ENCODE assay signal across 10 cellular contexts in the genomic region with DNA sequence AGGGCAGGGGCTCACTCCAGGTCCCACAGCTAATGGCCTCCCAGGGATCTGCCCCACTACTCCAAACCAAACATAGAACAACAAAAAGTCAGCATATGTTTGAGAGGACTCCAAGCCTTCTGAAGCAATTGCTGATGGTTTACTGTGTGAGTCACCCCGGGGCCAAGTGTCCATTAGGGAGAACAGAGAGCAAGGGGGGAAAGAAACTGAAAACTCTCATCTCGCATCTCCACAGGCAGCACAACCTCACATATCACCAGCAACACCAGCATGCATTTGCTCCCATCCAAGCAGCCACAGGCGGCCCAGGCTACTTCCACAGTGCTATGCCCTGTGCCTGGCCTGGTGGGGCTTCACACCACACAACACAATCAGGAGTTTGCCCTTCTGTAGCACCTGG. TPM values are rescaled to one million over a fixed set of nuclear protein-coding genes. Genes with fewer than 3 reads are reported as not detected.
DNase-seq lines count a peak whose midpoint lies in the region; ATAC-seq, FAIRE-seq and TF ChIP-seq lines count a peak whose summit lies in the region.
"Had no signal": no experiment of that assay in that cellular context is flagged by ENCODE, and none has a peak within 500 bp of the region (broad histone marks: within the 10 kb centered on the region; RNA-seq: fewer than 3 reads in every experiment).

No MANE protein-coding gene starts in this region.

- no peaks in the 10 kb centered on the region for H3K9me3 Mint-ChIP-seq in activated B cell treated with CpG ODN at 0.5 μM for 24 hours

- H3K4me3 ChIP-seq in left ventricle myocardium inferior: no peak overlapping the region
- no peak overlapping the region for H3K4me3 ChIP-seq in sigmoid colon
- H3K4me3 ChIP-seq in small intestine (ENCODE audit: low read depth in 1 of 2, low read length in 2 of 2): no peak overlapping the region
- H3K4me3 ChIP-seq: cardiac muscle cell had no signal

- TF ChIP-seq EP300 in sigmoid colon (IDR thresholded peaks at IDR 0.05): no peak

- POLR2A ChIA-PET in activated B cell treated with CpG ODN at 0.5 μM for 24 hours (lab: Charles Lee): interaction anchor here (0.6 to 7.7 kb wide), 5 partner anchors 10 to 81 kb away, joined by 3 to 84 read pairs (median 11); a partner anchor contains a TSS

- peak overlapping the region; percentile 94 for H3K27ac Mint-ChIP-seq in activated B cell treated with CpG ODN at 0.5 μM for 24 hours

- DNase-seq in GM03348 (ENCODE audit: low spot score): peak; percentile 39
- DNase-seq in activated B cell treated with CpG ODN at 0.5 μM for 24 hours: no peak
- DNase-seq in left ventricle myocardium inferior: no peak
- DNase-seq in sigmoid colon: no peak
- no peak for DNase-seq in small intestine

- TF ChIP-seq POLR2A in sigmoid colon (IDR thresholded peaks at IDR 0.05): no peak

- peaks cover 100% of the 10 kb centered on the region for H3K4me1 Mint-ChIP-seq in activated B cell treated with CpG ODN at 0.5 μM for 24 hours

- TF ChIP-seq CTCF in activated B cell treated with CpG ODN at 0.5 μM for 24 hours (IDR thresholded peaks at IDR 0.05): no peak
- no peak for TF ChIP-seq CTCF in left ventricle myocardium inferior (IDR thresholded peaks at IDR 0.05; ENCODE audit: borderline replicate concordance)
- no peak for TF ChIP-seq CTCF in sigmoid colon (IDR thresholded peaks at IDR 0.05)

- H3K36me3 ChIP-seq in left ventricle myocardium inferior: no peaks in the 10 kb centered on the region
- H3K36me3 ChIP-seq in sigmoid colon: peaks cover 0 to 22% (median 3%) of the 10 kb centered on the region in 4 donors
- no peaks in the 10 kb centered on the region for H3K36me3 ChIP-seq in small intestine (ENCODE audit: control insufficient read depth in 2 of 2, insufficient read depth in 2 of 2, low read length in 2 of 2)
- H3K36me3 ChIP-seq: cardiac muscle cell had no signal

- H3K36me3 Mint-ChIP-seq in activated B cell treated with CpG ODN at 0.5 μM for 24 hours (ENCODE audit: low read depth): peaks cover 56% of the 10 kb centered on the region

- 65 to 75% methylated on average over 3 of the region's 3 CpGs for WGBS in sigmoid colon, 2 donors
- 63 to 80% (median 76%) methylated on average over 3 of the region's 3 CpGs for WGBS in small intestine, 3 donors

- ATAC-seq in activated B cell treated with CpG ODN at 0.5 μM for 24 hours (ENCODE audit: low read depth) (no peak), GM18868 (IDR thresholded peaks at IDR 0.05; ENCODE audit: unreplicated experiment) (no peak), GM21576 (IDR thresholded peaks at IDR 0.05; ENCODE audit: unreplicated experiment) (no peak), GM19467 (IDR thresholded peaks at IDR 0.05; ENCODE audit: unreplicated experiment) (no peak)

- CTCF ChIA-PET in activated B cell treated with CpG ODN at 0.5 μM for 24 hours (lab: Charles Lee): interaction anchor here (1.6 to 5.8 kb wide), 4 partner anchors 12 to 130 kb away, joined by 3 to 42 read pairs (median 17); no protein-coding TSS in a partner anchor

- H3K4me3 Mint-ChIP-seq in activated B cell treated with CpG ODN at 0.5 μM for 24 hours: peak overlapping the region; percentile 62

- H3K27ac ChIP-seq in left ventricle myocardium inferior (replicated peaks): peak overlapping the region; percentile 82
- H3K27ac ChIP-seq in sigmoid colon: peak overlapping the region; percentile 5 to 64 (median 49)
- H3K27ac ChIP-seq in small intestine (ENCODE audit: low read depth in 1 of 2, low read length in 1 of 2): peak overlapping the region in 1 of 2 donors; percentile 76
- H3K27ac ChIP-seq: cardiac muscle cell had no signal

- H3K4me1 ChIP-seq in left ventricle myocardium inferior (peaks cover 72% of the 10 kb centered on the region), sigmoid colon (peaks cover 0 to 44% (median 28%) of the 10 kb centered on the region in 4 donors), small intestine (ENCODE audit: control insufficient read depth in 2 of 2, insufficient read depth in 1 of 2, low read depth in 1 of 2, low read length in 1 of 2) (peaks cover 0 to 10% of the 10 kb centered on the region in 2 donors)

- intact Hi-C loops in activated B cell treated with CpG ODN at 0.5 μM for 24 hours (cut with micrococcal nuclease) (loop anchor here (1.0 to 5.0 kb wide), 4 partner anchors 9 to 321 kb away; no protein-coding TSS in a partner anchor), left ventricle myocardium inferior (cut with micrococcal nuclease) (no loop called here), sigmoid colon (cut with DNase I) (no loop called here)

- no peaks in the 10 kb centered on the region for H3K27me3 Mint-ChIP-seq in activated B cell treated with CpG ODN at 0.5 μM for 24 hours

- H3K9me3 ChIP-seq in left ventricle myocardium inferior (replicated peaks): no peaks in the 10 kb centered on the region
- H3K9me3 ChIP-seq in sigmoid colon: no peaks in the 10 kb centered on the region
- no peaks in the 10 kb centered on the region for H3K9me3 ChIP-seq in small intestine (ENCODE audit: control insufficient read depth, low read depth)

- H3K27me3 ChIP-seq in left ventricle myocardium inferior (ENCODE audit: low read depth): no peaks in the 10 kb centered on the region
- no peaks in the 10 kb centered on the region for H3K27me3 ChIP-seq in sigmoid colon
- no peaks in the 10 kb centered on the region for H3K27me3 ChIP-seq in small intestine (ENCODE audit: control insufficient read depth in 2 of 2, insufficient read depth in 2 of 2, low read length in 2 of 2)
- H3K27me3 ChIP-seq: cardiac muscle cell had no signal

- FAIRE-seq in small intestine (lab: Jason Lieb, UNC): no peak
- FAIRE-seq: G401.6 had no signal

RNA-seq across cellular contexts. Expression of a gene that starts 39.1 kb away (rescaled TPM):
- total RNA-seq in activated B cell treated with CpG ODN at 0.5 μM for 24 hours: 72.7 and 76.1 TPM in 2 replicates
- total RNA-seq in left ventricle myocardium inferior: 4.1 TPM
- total RNA-seq in sigmoid colon: 10 to 100 TPM in 3 of 4 donors, 1 to 10 TPM in 1; 9.0 to 15.3 (median 12.5) TPM
- polyA plus RNA-seq in sigmoid colon: 1 to 10 TPM in 2 of 3 donors, under 1 TPM in 1; 0.92 to 5.0 (median 3.0) TPM
- polyA plus RNA-seq in small intestine: 1 to 10 TPM in 2 of 3 donors, under 1 TPM in 1; 0.45 to 2.5 (median 2.2) TPM
